Comparison of ENCODE assay signal across 19 cellular contexts in the genomic region with DNA sequence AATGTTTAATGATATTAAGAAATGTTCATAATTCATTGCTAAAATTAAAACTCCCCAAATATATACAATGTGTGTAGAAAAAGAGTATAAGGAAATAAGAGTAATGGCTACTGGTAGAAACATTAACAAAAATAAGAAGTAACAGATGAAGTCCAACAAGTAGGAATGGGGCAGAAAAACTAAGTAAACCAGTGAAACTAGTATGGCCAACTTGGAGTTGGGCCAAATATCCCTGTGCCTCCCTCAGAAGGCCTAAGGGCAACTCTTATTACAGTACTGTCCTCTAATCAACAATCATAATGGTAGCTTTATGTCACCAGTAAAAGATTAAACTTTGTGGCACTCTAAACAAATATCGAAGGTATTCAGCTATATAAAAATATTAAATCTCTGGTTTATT.
DNase-seq lines count a peak whose midpoint lies in the region; ATAC-seq, FAIRE-seq and TF ChIP-seq lines count a peak whose summit lies in the region.
"Had no signal": no experiment of that assay in that cellular context is flagged by ENCODE, and none has a peak within 500 bp of the region (broad histone marks: within the 10 kb centered on the region; RNA-seq: fewer than 3 reads in every experiment).

No MANE protein-coding gene starts in this region.

- CTCF ChIA-PET in K562 (lab: Yijun Ruan, JAX; ENCODE audit: low intra/inter-chr PET ratio) = no interaction called here

- no peak for TF ChIP-seq EP300 in Ishikawa (IDR thresholded peaks at IDR 0.05; ENCODE audit: borderline replicate concordance)
- TF ChIP-seq EP300 in K562 (IDR thresholded peaks at IDR 0.05; ENCODE audit: low read length) = no peak

- peak overlapping the region; percentile 47; the same call in 1 of the 2 replicates for H3K27ac ChIP-seq in DND-41 (ENCODE audit: low read length)
- no peak overlapping the region for H3K27ac ChIP-seq in K562 (ENCODE audit: extremely low read depth, low read depth, low read length)
- no peak overlapping the region for H3K27ac ChIP-seq in Karpas-422 (ENCODE audit: low read length)
- H3K27ac ChIP-seq: HL-60, left ventricle myocardium inferior, PC-9, skin epidermis had no signal

- intact Hi-C loops in K562 (cut with micrococcal nuclease) = no loop called here
- intact Hi-C loops in mucosa of descending colon (cut with DNase I, micrococcal nuclease) = loop anchor here in 1 of 2 donors (10.0 kb wide), 1 partner anchor 1163 kb away; no protein-coding TSS in a partner anchor
- intact Hi-C loops in Right ventricle myocardium inferior (cut with DNase I) = no loop called here

- H2AFZ ChIP-seq in DND-41 (ENCODE audit: low read depth, low read length) (no peak overlapping the region), K562 (ENCODE audit: low read depth, low read length) (no peak overlapping the region), Karpas-422 (ENCODE audit: low read length) (no peak overlapping the region)
- H2AFZ ChIP-seq: PC-9 had no signal

- no peaks in the 10 kb centered on the region for H3K9me1 ChIP-seq in K562 (ENCODE audit: control insufficient read depth, insufficient read depth, low read length)

- H3K36me3 ChIP-seq in DND-41 (ENCODE audit: insufficient read depth, low read length) (peaks cover 44% of the 10 kb centered on the region), K562 (ENCODE audit: control insufficient read depth, insufficient read depth, low read length) (no peaks in the 10 kb centered on the region), mucosa of descending colon (ENCODE audit: low read depth) (no peaks in the 10 kb centered on the region), Karpas-422 (ENCODE audit: insufficient read depth, low read length) (peaks cover 13% of the 10 kb centered on the region)
- H3K36me3 ChIP-seq: left ventricle myocardium inferior had no signal

- no peaks in the 10 kb centered on the region for H3K27me3 ChIP-seq in DND-41 (ENCODE audit: insufficient read depth, low read length, poor library complexity)
- no peaks in the 10 kb centered on the region for H3K27me3 ChIP-seq in K562 (ENCODE audit: control insufficient read depth in 2 of 2, insufficient read depth in 2 of 2, low read length in 2 of 2)
- H3K27me3 ChIP-seq in Karpas-422 (ENCODE audit: low read length) = no peaks in the 10 kb centered on the region

- no peaks in the 10 kb centered on the region for H3K9me2 ChIP-seq in Karpas-422 (replicated peaks; ENCODE audit: insufficient read depth, low read length)

- 95% methylated on average over 1 of the region's 1 CpG for WGBS in K562 (ENCODE audit: insufficient coverage, low coverage, missing lambda C conversion rate)

- H3K4me3 ChIP-seq in DND-41 (ENCODE audit: low read depth in 1 of 2, low read length in 2 of 2) (no peak overlapping the region), K562 (no peak overlapping the region), mucosa of descending colon (no peak overlapping the region), Karpas-422 (ENCODE audit: low read length) (no peak overlapping the region)
- H3K4me3 ChIP-seq: left ventricle myocardium inferior, PC-9, skin epidermis had no signal

- no peak for TF ChIP-seq RAD21 in Ishikawa (IDR thresholded peaks at IDR 0.05; ENCODE audit: low read depth)
- TF ChIP-seq RAD21 in K562 (CRISPR knock-in tag; conservative IDR thresholded peaks at IDR 0.05 in 1 of 2, IDR thresholded peaks at IDR 0.05 in 1 of 2) = no peak

- no TSS peak for BruUV-seq in K562 (replicated peaks; lab: Mats Ljungman, UMichigan)

- H3K79me2 ChIP-seq in DND-41 (ENCODE audit: insufficient read depth, low read length) = peaks cover 99% of the 10 kb centered on the region
- H3K79me2 ChIP-seq in K562 (ENCODE audit: control insufficient read depth, insufficient read depth, low read length) = peaks cover 19% of the 10 kb centered on the region
- H3K79me2 ChIP-seq in Karpas-422 (ENCODE audit: low read length) = peaks cover 92% of the 10 kb centered on the region

- peaks cover 32% of the 10 kb centered on the region for H4K20me1 ChIP-seq in DND-41 (ENCODE audit: insufficient read depth, low read length)
- H4K20me1 ChIP-seq in K562 (replicated peaks; ENCODE audit: control insufficient read depth, insufficient read depth, low read length) = no peaks in the 10 kb centered on the region
- no peaks in the 10 kb centered on the region for H4K20me1 ChIP-seq in Karpas-422 (ENCODE audit: insufficient read depth, low read depth, low read length)

- ATAC-seq in DND-41 (ENCODE audit: insufficient read depth, low read depth) (no peak), K562 (no peak), mucosa of descending colon (peak; percentile 76), Right ventricle myocardium inferior (no peak), HG02571 (IDR thresholded peaks at IDR 0.05; ENCODE audit: unreplicated experiment) (no peak)

- no peak for FAIRE-seq in K562 (lab: Jason Lieb, UNC)

- H3K9me3 ChIP-seq in DND-41 (ENCODE audit: insufficient read depth, low read length, severe bottlenecking) (no peaks in the 10 kb centered on the region), K562 (replicated peaks; ENCODE audit: control insufficient read depth, insufficient read depth, low read depth, low read length) (no peaks in the 10 kb centered on the region), mucosa of descending colon (peaks cover 2% of the 10 kb centered on the region), Karpas-422 (ENCODE audit: low read length) (no peaks in the 10 kb centered on the region)

- H3K9ac ChIP-seq in DND-41 (ENCODE audit: low read depth, low read length) = no peak overlapping the region
- no peak overlapping the region for H3K9ac ChIP-seq in K562 (ENCODE audit: insufficient read depth in 1 of 2, low read depth in 2 of 2, low read length in 2 of 2)
- H3K9ac ChIP-seq in Karpas-422 (ENCODE audit: low read length) = no peak overlapping the region

- in situ Hi-C loops in K562 (cut with MboI) = no loop called here

- H3K4me1 ChIP-seq in DND-41 (ENCODE audit: insufficient read depth, low read length) (peaks cover 29% of the 10 kb centered on the region), K562 (replicated peaks in 1 of 2; ENCODE audit: control insufficient read depth in 2 of 2, insufficient read depth in 2 of 2, low read length in 2 of 2) (no peaks in the 10 kb centered on the region), mucosa of descending colon (ENCODE audit: low read depth) (no peaks in the 10 kb centered on the region), Karpas-422 (ENCODE audit: low read length) (no peaks in the 10 kb centered on the region; the same call in 1 of the 2 replicates)

- POLR2A ChIA-PET in K562 (lab: Yijun Ruan, JAX) = no interaction called here

- H3K4me2 ChIP-seq in DND-41 (ENCODE audit: insufficient read depth, low read length) = no peak overlapping the region
- no peak overlapping the region for H3K4me2 ChIP-seq in K562 (ENCODE audit: insufficient read depth, low read length)
- no peak overlapping the region for H3K4me2 ChIP-seq in Karpas-422 (ENCODE audit: low read depth, low read length, poor library complexity, severe bottlenecking)
- H3K4me2 ChIP-seq: PC-9 had no signal

- DNase-seq in DND-41 (no peak), K562 (ENCODE audit: extremely low read depth in 1 of 4, low spot score in 3 of 4) (peak in 1 of 4 experiments; percentile 28), mucosa of descending colon (peak in 1 of 3 donors; percentile 75), NCI-H2227 (lab: John Stamatoyannopoulos, UW; ENCODE audit: unreplicated experiment) (no peak), Right ventricle myocardium inferior (ENCODE audit: missing footprints) (no peak), Karpas-422 (no peak)
- DNase-seq: activated CD4-positive, alpha-beta T cell treated with anti-CD3 and anti-CD28 coated beads, Interleukin-2, amount 50 U/mL, for 4 hours; activated naive CD8-positive, alpha-beta T cell treated with anti-CD3 and anti-CD28 coated beads, Interleukin-2, amount 10 ng/mL, durations not matched to agents 7 days and 5 days; endodermal cell; left ventricle myocardium inferior; NCI-H1694; NCI-H510A treated with DMSO at 0.1 percent for 48 hours; posterior cingulate gyrus; SW 1271 had no signal

- TF ChIP-seq CTCF in DND-41 (IDR thresholded peaks at IDR 0.05; ENCODE audit: borderline replicate concordance, extremely low read depth, low read length, poor library complexity, severe bottlenecking) (no peak), K562 (IDR thresholded peaks at IDR 0.05 in 2 of 3, conservative IDR thresholded peaks at IDR 0.05 in 1 of 3; ENCODE audit: insufficient read depth in 2 of 3, low read depth in 1 of 3, low read length in 3 of 3) (no peak), mucosa of descending colon (IDR thresholded peaks at IDR 0.05) (no peak)

- TF ChIP-seq POLR2A in K562 (conservative IDR thresholded peaks at IDR 0.05) = no peak

TF ChIP-seq in Ishikawa, 13 proteins besides CTCF, POLR2A, EP300 and RAD21 (continues in another document):
- no peak for TF ChIP-seq MAX (IDR thresholded peaks at IDR 0.05)

TF ChIP-seq in K562, 482 proteins besides CTCF, POLR2A, EP300 and RAD21 (continues in another document):
- no peak for TF ChIP-seq ARID1B (IDR thresholded peaks at IDR 0.05)
- TF ChIP-seq PYGO2 (tag; IDR thresholded peaks at IDR 0.05) = no peak
- no peak for TF ChIP-seq HLTF (IDR thresholded peaks at IDR 0.05)
- TF ChIP-seq ILF3 (IDR thresholded peaks at IDR 0.05; ENCODE audit: borderline replicate concordance) = no peak
- TF ChIP-seq MEF2A (IDR thresholded peaks at IDR 0.05; ENCODE audit: control insufficient read depth, low read depth, low read length) = no peak
- peak; percentile 85 for TF ChIP-seq NFIC (IDR thresholded peaks at IDR 0.05)
- no peak for TF ChIP-seq TRIM25 (IDR thresholded peaks at IDR 0.05; ENCODE audit: borderline replicate concordance)
- TF ChIP-seq SRF (CRISPR knock-in tag; IDR thresholded peaks at IDR 0.05) = no peak
